ENCODE assay signal across 1 cellular context in genomic region chr5:103066346-103066745, GRCh38.
A peak's percentile ranks its signal among the peaks of the same experiment; 100 is the strongest.
TF ChIP-seq lines count a peak whose summit lies in the region.

No MANE protein-coding gene starts in this region.

TF ChIP-seq in K562, 482 proteins besides CTCF, POLR2A, EP300 and RAD21:
- no peak for TF ChIP-seq ZNF165 (CRISPR knock-in tag; IDR thresholded peaks at IDR 0.05; ENCODE audit: borderline replicate concordance)
- peak; percentile 63 for TF ChIP-seq HMBOX1 (IDR thresholded peaks at IDR 0.05)
- no peak for TF ChIP-seq SMAD1 (IDR thresholded peaks at IDR 0.05; ENCODE audit: low read depth, low read length, partially characterized antibody)
- TF ChIP-seq ZZZ3 (IDR thresholded peaks at IDR 0.05): no peak
- 0 out of 2 replicates have a peak, but pooled peaks have one; percentile 21 for TF ChIP-seq CEBPB (tag; IDR thresholded peaks at IDR 0.05)
TF ChIP-seq in K562: peak in this region for 2.
